Comparison of ENCODE assay signal across 15 cellular contexts in genomic region chr1:116495534-116495933, GRCh38.
A peak's percentile ranks its signal among the peaks of the same experiment; 100 is the strongest.
DNase-seq lines count a peak whose midpoint lies in the region; ATAC-seq and TF ChIP-seq lines count a peak whose summit lies in the region.
"Had no signal": no experiment of that assay in that cellular context is flagged by ENCODE, and none has a peak within 500 bp of the region (broad histone marks: within the 10 kb centered on the region; RNA-seq: fewer than 3 reads in every experiment).

No MANE protein-coding gene starts in this region.

- intact Hi-C loops in A673 (cut with micrococcal nuclease; ENCODE audit: unreplicated experiment) = loop anchor here (5.0 kb wide), 2 partner anchors 688 to 888 kb away; no protein-coding TSS in a partner anchor
- intact Hi-C loops in left ventricle myocardium superior (cut with micrococcal nuclease) = no loop called here
- intact Hi-C loops in PC-3 (cut with micrococcal nuclease) = no loop called here

- H2AFZ ChIP-seq in neural progenitor cell (replicated peaks) (peak overlapping the region; percentile 34), PC-3 (ENCODE audit: low read length) (no peak overlapping the region)

- no peaks in the 10 kb centered on the region for H3K27me3 ChIP-seq in A673 (replicated peaks; ENCODE audit: insufficient read depth, low read depth, low read length, poor library complexity)
- no peaks in the 10 kb centered on the region for H3K27me3 ChIP-seq in neural progenitor cell
- no peaks in the 10 kb centered on the region for H3K27me3 ChIP-seq in PC-3 (ENCODE audit: low read length)
- H3K27me3 ChIP-seq: colonic mucosa had no signal

- no peaks in the 10 kb centered on the region for H3K9me2 ChIP-seq in PC-3 (replicated peaks; ENCODE audit: low read length)

- H3F3A ChIP-seq in neural progenitor cell (ENCODE audit: low read depth) (peaks cover 9% of the 10 kb centered on the region), PC-3 (ENCODE audit: low read length, unreplicated experiment) (no peaks in the 10 kb centered on the region)

- H3K4me3 Mint-ChIP-seq in neural progenitor cell = no peak overlapping the region

- H3K9ac ChIP-seq in neural progenitor cell (no peak overlapping the region), PC-3 (ENCODE audit: low read length) (no peak overlapping the region)

- H3K4me2 ChIP-seq in neural progenitor cell = peak overlapping the region; percentile 54
- no peak overlapping the region for H3K4me2 ChIP-seq in PC-3 (ENCODE audit: low read length)
- H3K4me2 ChIP-seq: A549 had no signal

- H4K20me1 ChIP-seq in neural progenitor cell (ENCODE audit: low read depth) = no peaks in the 10 kb centered on the region
- no peaks in the 10 kb centered on the region for H4K20me1 ChIP-seq in PC-3 (ENCODE audit: low read length)

- H3K4me3 ChIP-seq in A673 (ENCODE audit: low read depth, low read length, poor library complexity, severe bottlenecking) (no peak overlapping the region), neural progenitor cell (no peak overlapping the region), PC-3 (ENCODE audit: low read length) (no peak overlapping the region)
- H3K4me3 ChIP-seq: A549, colonic mucosa had no signal

- no peaks in the 10 kb centered on the region for H3K79me2 ChIP-seq in neural progenitor cell (ENCODE audit: low read depth)
- H3K79me2 ChIP-seq in PC-3 (ENCODE audit: low read length) = no peaks in the 10 kb centered on the region

- no peaks in the 10 kb centered on the region for H3K9me3 ChIP-seq in A673 (ENCODE audit: low read depth, low read length, poor library complexity, severe bottlenecking)
- H3K9me3 ChIP-seq in neural progenitor cell (ENCODE audit: low read depth) = no peaks in the 10 kb centered on the region
- no peaks in the 10 kb centered on the region for H3K9me3 ChIP-seq in PC-3 (ENCODE audit: low read length)
- H3K9me3 ChIP-seq: A549, colonic mucosa had no signal

- DNase-seq in A673 (ENCODE audit: low spot score) (no peak), RWPE1 (ENCODE audit: low spot score) (no peak), left ventricle myocardium superior (no peak), neural progenitor cell (ENCODE audit: low spot score) (no peak), NCI-H524 treated with DMSO at 0.1 percent for 48 hours (lab: John Stamatoyannopoulos, UW) (no peak), PC-3 (no peak), inferior parietal cortex (ENCODE audit: extremely low spot score) (no peak)
- DNase-seq: amygdala; colonic mucosa; NCI-H1105; NCI-H2171; stimulated activated naive CD4-positive, alpha-beta T cell had no signal

- peaks cover 7% of the 10 kb centered on the region for H3K27me3 Mint-ChIP-seq in neural progenitor cell (ENCODE audit: insufficient read depth, low read depth)

- POLR2A ChIA-PET in A673 (lab: Charles Lee; ENCODE audit: low non-redundant PET) (no interaction called here), RWPE1 (lab: Yijun Ruan, JAX; ENCODE audit: low non-redundant PET) (no interaction called here), PC-3 (lab: Charles Lee; ENCODE audit: unreplicated experiment) (no interaction called here)

- TF ChIP-seq CTCF in A673 (conservative IDR thresholded peaks at IDR 0.05; ENCODE audit: low read depth, low read length) = no peak
- no peak for TF ChIP-seq CTCF in RWPE1 (conservative IDR thresholded peaks at IDR 0.05; ENCODE audit: low read depth)
- TF ChIP-seq CTCF in neural progenitor cell (IDR thresholded peaks at IDR 0.05) = no peak
- TF ChIP-seq CTCF in PC-3 (conservative IDR thresholded peaks at IDR 0.05; ENCODE audit: low read depth, low read length) = no peak

- H3K36me3 Mint-ChIP-seq in neural progenitor cell = no peaks in the 10 kb centered on the region

- CTCF ChIA-PET in A673 (lab: Charles Lee) (interaction anchor here (0.7 to 1.1 kb wide), 2 partner anchors 357 to 476 kb away, joined by 3 read pairs; no protein-coding TSS in a partner anchor), RWPE1 (lab: Yijun Ruan, JAX) (interaction anchor here (4.5 kb wide), 1 partner anchor 356 kb away, joined by 73 read pairs; no protein-coding TSS in a partner anchor), PC-3 (lab: Charles Lee) (no interaction called here)

- no peaks in the 10 kb centered on the region for H3K9me3 Mint-ChIP-seq in neural progenitor cell
- H3K9me3 Mint-ChIP-seq: activated T-helper 2 cell treated with anti-CD3 and anti-CD28 coated beads, Interferon-gamma antibody, Interleukin-2, Interleukin-4, amounts not matched to agents 10 μg/mL and 5 μg/mL and 100 μg/mL, durations not matched to agents 14 hours and 24 hours and 36 hours had no signal

- BruUV-seq in A673 (replicated peaks; lab: Mats Ljungman, UMichigan) (no TSS peak), PC-3 (replicated peaks; lab: Mats Ljungman, UMichigan) (no TSS peak)

- H3K27ac ChIP-seq in A673 (ENCODE audit: low read depth, low read length, poor library complexity, severe bottlenecking) (peak overlapping the region; percentile 75), RWPE1 (peak overlapping the region; percentile 78), neural progenitor cell (no peak overlapping the region), PC-3 (ENCODE audit: low read length) (no peak overlapping the region)
- H3K27ac ChIP-seq: colonic mucosa had no signal

- H3K4me1 ChIP-seq in A673 (ENCODE audit: insufficient read depth, low read length, poor library complexity, severe bottlenecking) (peaks cover 53% of the 10 kb centered on the region), neural progenitor cell (peaks cover 22% of the 10 kb centered on the region), PC-3 (ENCODE audit: insufficient read depth, low read length) (peaks cover 30% of the 10 kb centered on the region)
- H3K4me1 ChIP-seq: colonic mucosa had no signal

- peak; percentile 24 for ATAC-seq in left ventricle myocardium superior
- ATAC-seq in PC-3 = no peak
- ATAC-seq in GM21529 (IDR thresholded peaks at IDR 0.05; ENCODE audit: unreplicated experiment) = no peak
- ATAC-seq: A549 had no signal

- no peak overlapping the region for H3K27ac Mint-ChIP-seq in neural progenitor cell
- H3K27ac Mint-ChIP-seq: activated T-helper 2 cell treated with anti-CD3 and anti-CD28 coated beads, Interferon-gamma antibody, Interleukin-2, Interleukin-4, amounts not matched to agents 10 μg/mL and 5 μg/mL and 100 μg/mL, durations not matched to agents 14 hours and 24 hours and 36 hours had no signal

- peaks cover 30% of the 10 kb centered on the region for H3K4me1 Mint-ChIP-seq in neural progenitor cell

- H3K36me3 ChIP-seq in A673 (ENCODE audit: insufficient read depth, low read length, poor library complexity, severe bottlenecking) (no peaks in the 10 kb centered on the region), neural progenitor cell (no peaks in the 10 kb centered on the region), PC-3 (ENCODE audit: low read depth, low read length) (no peaks in the 10 kb centered on the region)
- H3K36me3 ChIP-seq: colonic mucosa had no signal

Comparison
In these comparisons a context has a peak if more than half of its experiments do, and no peak if none do; other contexts are left out.
1. H3K27ac ChIP-seq: peak in A673 (single experiment) and RWPE1 (single experiment); none in neural progenitor cell (single experiment) and PC-3 (single experiment).